Comparison of ENCODE assay signal across 8 cellular contexts in genomic region chr1:89820423-89821321, GRCh38. TPM values are rescaled to one million over a fixed set of nuclear protein-coding genes. Genes with fewer than 3 reads are reported as not detected.
DNase-seq lines count a peak whose midpoint lies in the region; TF ChIP-seq lines count a peak whose summit lies in the region.

Gene LRRC8D (plus strand): TSS chr1:89821032. CDS start chr1:89933069, 112,037 bp downstream.

- no peaks in the 10 kb centered on the region for H3K27me3 ChIP-seq in subcutaneous abdominal adipose tissue (ENCODE audit: control insufficient read depth in 5 of 5, insufficient read depth in 4 of 5, low read length in 5 of 5)

- peak within 1 kb of the TSS; percentile 84 for H3K4me3 ChIP-seq in LNCaP clone FGC (ENCODE audit: low read depth, low read length)
- H3K4me3 ChIP-seq in foreskin fibroblast (ENCODE audit: low read depth in 1 of 2, low read length in 2 of 2) = peak within 1 kb of the TSS; percentile 62 to 70
- H3K4me3 ChIP-seq in subcutaneous abdominal adipose tissue (ENCODE audit: low read depth in 1 of 5, low read length in 5 of 5) = peak within 1 kb of the TSS; percentile 74 to 88 (median 78)

- H3K27me3 Mint-ChIP-seq in neural crest cell (ENCODE audit: low read depth) = no peaks in the 10 kb centered on the region

- H3K36me3 Mint-ChIP-seq in neural crest cell (ENCODE audit: low read depth) = peaks cover 16% of the 10 kb centered on the region

- TF ChIP-seq CTCF in LNCaP clone FGC (IDR thresholded peaks at IDR 0.05; ENCODE audit: control insufficient read depth, extremely low read depth, insufficient read depth) (no peak), foreskin fibroblast (IDR thresholded peaks at IDR 0.05; ENCODE audit: low read depth, low read length) (no peak), neural crest cell (conservative IDR thresholded peaks at IDR 0.05) (no peak)

- no peaks in the 10 kb centered on the region for H3K9me3 ChIP-seq in ES-I3 (ENCODE audit: control insufficient read depth, insufficient read depth, low read length)
- no peaks in the 10 kb centered on the region for H3K9me3 ChIP-seq in subcutaneous abdominal adipose tissue (ENCODE audit: control insufficient read depth in 5 of 5, low read length in 5 of 5)

- H3K4me1 ChIP-seq in ES-I3 (ENCODE audit: insufficient read depth, low read length) = peaks cover 13% of the 10 kb centered on the region; the same call in 1 of the 2 replicates
- H3K4me1 ChIP-seq in subcutaneous abdominal adipose tissue (ENCODE audit: control insufficient read depth in 5 of 5, insufficient read depth in 5 of 5, low read length in 5 of 5) = peaks cover 6 to 41% (median 34%) of the 10 kb centered on the region in 5 donors

- H3K36me3 ChIP-seq in ES-I3 (ENCODE audit: insufficient read depth, low read length) = no peaks in the 10 kb centered on the region
- H3K36me3 ChIP-seq in subcutaneous abdominal adipose tissue (ENCODE audit: control insufficient read depth in 5 of 5, insufficient read depth in 5 of 5, low read length in 5 of 5) = no peaks in the 10 kb centered on the region

- peaks cover 45% of the 10 kb centered on the region for H3K4me1 Mint-ChIP-seq in neural crest cell

- peak within 1 kb of the TSS; percentile 60 for H3K27ac ChIP-seq in subcutaneous abdominal adipose tissue (ENCODE audit: low read depth, low read length)

- H3K27ac Mint-ChIP-seq in neural crest cell (ENCODE audit: unreplicated experiment) = peak within 1 kb of the TSS; percentile 76

- peak within 1 kb of the TSS; percentile 94 for H3K9ac ChIP-seq in ES-I3 (ENCODE audit: low read depth, low read length)
- H3K9ac ChIP-seq in subcutaneous abdominal adipose tissue (ENCODE audit: low read length in 5 of 5) = peak within 1 kb of the TSS; percentile 44 to 77 (median 50)

- TF ChIP-seq POLR2A in Raji (IDR thresholded peaks at IDR 0.05; ENCODE audit: insufficient read depth, low read depth, low read length) = 0 out of 2 replicates have a peak, but pooled peaks have one; percentile 31

- H3K9me3 Mint-ChIP-seq in neural crest cell = no peaks in the 10 kb centered on the region

- peak; percentile 21 for DNase-seq in H4 (ENCODE audit: low spot score)
- DNase-seq in LNCaP clone FGC (ENCODE audit: low read depth) = peak; percentile 64
- DNase-seq in activated gamma-delta T cell treated with Interleukin-2 at 50 U/mL for 16 hours = peak; percentile 64
- DNase-seq in foreskin fibroblast = peak; percentile 62 to 86
- peak; percentile 80 for DNase-seq in neural crest cell (ENCODE audit: low read depth, low spot score)

- peak within 1 kb of the TSS; percentile 94 for H3K4me3 Mint-ChIP-seq in neural crest cell

RNA-seq across cellular contexts. Expression of gene LRRC8D, which starts in this region (rescaled TPM):
- total RNA-seq in H4 (2014; rRNA removed; shearing (Covaris generic)) = 22.9 and 25.2 TPM in 2 replicates
- 41.8 and 44.9 TPM in 2 replicates for total RNA-seq in neural crest cell

Comparison
In these comparisons a context has a peak if more than half of its experiments do, and no peak if none do; other contexts are left out.
1. Peak in every context shown above with its lines: DNase-seq, H3K4me3 ChIP-seq and H3K27ac ChIP-seq.
2. DNase-seq: peak in every context shown above with its lines; median percentile 80 in neural crest cell; 74 in foreskin fibroblast; 64 in LNCaP clone FGC; 64 in activated gamma-delta T cell treated with Interleukin-2 at 50 U/mL for 16 hours; 21 in H4.